Comparison of ENCODE assay signal across 22 cellular contexts in genomic region chr3:11534011-11534782, GRCh38.
DNase-seq lines count a peak whose midpoint lies in the region; ATAC-seq and TF ChIP-seq lines count a peak whose summit lies in the region.
"Had no signal": no experiment of that assay in that cellular context is flagged by ENCODE, and none has a peak within 500 bp of the region (broad histone marks: within the 10 kb centered on the region; RNA-seq: fewer than 3 reads in every experiment).

No MANE protein-coding gene starts in this region.

- peaks cover 50% of the 10 kb centered on the region for H3K4me1 Mint-ChIP-seq in brain
- no peaks in the 10 kb centered on the region for H3K4me1 Mint-ChIP-seq in CD4-positive, alpha-beta T cell (ENCODE audit: low read depth)
- H3K4me1 Mint-ChIP-seq: activated B cell treated with CpG ODN at 0.5 μM for 24 hours; activated CD4-positive, alpha-beta memory T cell treated with anti-CD3 and anti-CD28 coated beads, Interleukin-2, amount 10 ng/mL, durations not matched to agents 7 days and 5 days had no signal

- H3K79me2 ChIP-seq in hepatocyte: no peaks in the 10 kb centered on the region

- H3K9ac ChIP-seq in mesenchymal stem cell (ENCODE audit: low read length) (peak overlapping the region; percentile 37), skeletal muscle tissue (ENCODE audit: low read depth in 1 of 3, low read length in 3 of 3) (peak overlapping the region; percentile 52 to 74 (median 55))
- H3K9ac ChIP-seq: neural progenitor cell had no signal

- no peaks in the 10 kb centered on the region for H3K9me2 ChIP-seq in hepatocyte (replicated peaks; ENCODE audit: insufficient read depth)

- H3K4me3 ChIP-seq in mesenchymal stem cell (ENCODE audit: insufficient read depth in 1 of 2, low read depth in 1 of 2, low read length in 2 of 2) (no peak overlapping the region), skeletal muscle tissue (ENCODE audit: low read length in 3 of 3) (peak overlapping the region; percentile 39 to 56 (median 51)), hepatocyte (no peak overlapping the region)
- H3K4me3 ChIP-seq: neural progenitor cell, upper lobe of left lung had no signal

- H2BK120ac ChIP-seq in mesenchymal stem cell (ENCODE audit: low read depth, low read length): peak overlapping the region; percentile 7

- H3K4me3 Mint-ChIP-seq in brain: no peak overlapping the region
- no peak overlapping the region for H3K4me3 Mint-ChIP-seq in CD4-positive, alpha-beta T cell
- H3K4me3 Mint-ChIP-seq: activated B cell treated with CpG ODN at 0.5 μM for 24 hours; activated CD4-positive, alpha-beta memory T cell treated with anti-CD3 and anti-CD28 coated beads, Interleukin-2, amount 10 ng/mL, durations not matched to agents 7 days and 5 days; activated T-cell treated with anti-CD3 and anti-CD28 coated beads, Interleukin-2, amount 50 U/mL, for 4 hours; neural progenitor cell; stimulated activated naive B cell treated with anti-CD40 and anti-IgM and Interleukin-4, amounts not matched to agents 10 μg/mL and 1 μg/mL and 100 μg/mL, for 72 hours; T-helper 1 cell treated with Interleukin-12 subunit alpha and Interleukin-12 subunit beta and Interleukin-4 antibody, amounts not matched to agents 30 μg/mL and 1 μg/mL, for 36 hours had no signal

- intact Hi-C loops in CD4-positive, alpha-beta T cell (cut with DNase I, micrococcal nuclease): no loop called here

- peaks cover 0 to 12% (median 0%) of the 10 kb centered on the region in 5 experiments for H3K9me3 Mint-ChIP-seq in brain
- H3K9me3 Mint-ChIP-seq in CD4-positive, alpha-beta T cell: no peaks in the 10 kb centered on the region
- H3K9me3 Mint-ChIP-seq: activated B cell treated with CpG ODN at 0.5 μM for 24 hours; activated CD4-positive, alpha-beta memory T cell treated with anti-CD3 and anti-CD28 coated beads, Interleukin-2, amount 10 ng/mL, durations not matched to agents 7 days and 5 days; activated T-cell treated with anti-CD3 and anti-CD28 coated beads, Interleukin-2, amount 50 U/mL, for 4 hours; stimulated activated naive B cell treated with anti-CD40 and anti-IgM and Interleukin-4, amounts not matched to agents 10 μg/mL and 1 μg/mL and 100 μg/mL, for 72 hours; T-helper 1 cell treated with Interleukin-12 subunit alpha and Interleukin-12 subunit beta and Interleukin-4 antibody, amounts not matched to agents 30 μg/mL and 1 μg/mL, for 36 hours had no signal

- H3K36me3 ChIP-seq in mesenchymal stem cell (ENCODE audit: control insufficient read depth in 1 of 2, insufficient read depth in 2 of 2, low read depth in 1 of 2, low read length in 2 of 2) (peaks cover 0 to 11% of the 10 kb centered on the region in 2 experiments), skeletal muscle tissue (ENCODE audit: control insufficient read depth in 3 of 3, insufficient read depth in 3 of 3, low read length in 3 of 3) (no peaks in the 10 kb centered on the region), hepatocyte (replicated peaks; ENCODE audit: insufficient read depth, low read depth) (no peaks in the 10 kb centered on the region)
- H3K36me3 ChIP-seq: neural progenitor cell, upper lobe of left lung had no signal

- POLR2A ChIA-PET in CD4-positive, alpha-beta T cell (lab: Charles Lee): no interaction called here
- POLR2A ChIA-PET in GM10248 (lab: Yijun Ruan, JAX): no interaction called here

- H3K4me2 ChIP-seq in mesenchymal stem cell (ENCODE audit: low read length, poor library complexity, severe bottlenecking) (no peak overlapping the region), hepatocyte (no peak overlapping the region)
- H3K4me2 ChIP-seq: neural progenitor cell had no signal

- H3K18ac ChIP-seq in mesenchymal stem cell (ENCODE audit: low read depth in 1 of 2, low read length in 2 of 2): peak overlapping the region; percentile 35 to 40

- peaks cover 13% of the 10 kb centered on the region for H3K79me1 ChIP-seq in mesenchymal stem cell (replicated peaks; ENCODE audit: low read length, poor library complexity, severe bottlenecking)

- H2BK15ac ChIP-seq in mesenchymal stem cell (ENCODE audit: low read depth, poor library complexity, severe bottlenecking): no peak overlapping the region

- H4K20me1 ChIP-seq in hepatocyte (ENCODE audit: insufficient read depth, poor library complexity, severe bottlenecking): no peaks in the 10 kb centered on the region

- peak overlapping the region in 1 of 2 experiments; percentile 69 for H3K14ac ChIP-seq in mesenchymal stem cell (ENCODE audit: low read length in 2 of 2)

- H3K9me3 ChIP-seq in mesenchymal stem cell (ENCODE audit: control insufficient read depth, low read length) (no peaks in the 10 kb centered on the region), skeletal muscle tissue (ENCODE audit: control insufficient read depth in 3 of 3, low read length in 3 of 3) (no peaks in the 10 kb centered on the region), hepatocyte (ENCODE audit: low read depth) (no peaks in the 10 kb centered on the region)
- H3K9me3 ChIP-seq in CD4-positive, alpha-beta T cell (ENCODE audit: control insufficient read depth, low read length): no peaks in the 10 kb centered on the region
- H3K9me3 ChIP-seq: upper lobe of left lung had no signal

- peak; percentile 53 for DNase-seq in NCI-H69 (lab: John Stamatoyannopoulos, UW)
- no peak for DNase-seq in mesenchymal stem cell
- no peak for DNase-seq in CD4-positive, alpha-beta T cell
- no peak for DNase-seq in hepatocyte (ENCODE audit: low spot score)
- DNase-seq in foreskin keratinocyte: no peak
- no peak for DNase-seq in GM10248 (ENCODE audit: extremely low spot score)
- DNase-seq: activated B cell treated with CpG ODN at 0.5 μM for 24 hours; activated CD4-positive, alpha-beta memory T cell treated with anti-CD3 and anti-CD28 coated beads, Interleukin-2, amount 10 ng/mL, durations not matched to agents 7 days and 5 days; activated naive CD4-positive, alpha-beta T cell treated with anti-CD3 and anti-CD28 coated beads, Interleukin-2, amount 50 U/mL, for 16 hours; activated T-cell treated with anti-CD3 and anti-CD28 coated beads, Interleukin-2, amount 50 U/mL, for 4 hours; COR-L47; cortex of kidney; Kasumi-1; NCI-H1092 treated with DMSO at 0.1 percent for 48 hours; NCI-H2107; NCI-H510A; stimulated activated naive B cell treated with anti-CD40 and anti-IgM and Interleukin-4, amounts not matched to agents 10 μg/mL and 1 μg/mL and 100 μg/mL, for 72 hours had no signal

- H2AFZ ChIP-seq in mesenchymal stem cell (ENCODE audit: low read depth, low read length) (no peak overlapping the region), hepatocyte (no peak overlapping the region)
- H2AFZ ChIP-seq: neural progenitor cell had no signal

- no peak overlapping the region for H2BK5ac ChIP-seq in mesenchymal stem cell (ENCODE audit: low read depth, low read length, poor library complexity, severe bottlenecking)

- 97% methylated on average over 19 of the region's 20 CpGs for WGBS in mesenchymal stem cell
- 94% methylated on average over 20 of the region's 20 CpGs for WGBS in hepatocyte (ENCODE audit: low lambda C conversion rate, missing lambda C conversion rate)

- no peak overlapping the region for H3K27ac ChIP-seq in mesenchymal stem cell (ENCODE audit: low read length, poor library complexity, severe bottlenecking)
- H3K27ac ChIP-seq in skeletal muscle tissue (ENCODE audit: low read depth, low read length): peak overlapping the region; percentile 39
- no peak overlapping the region for H3K27ac ChIP-seq in CD4-positive, alpha-beta T cell (ENCODE audit: low read depth, low read length)
- no peak overlapping the region for H3K27ac ChIP-seq in hepatocyte
- no peak overlapping the region for H3K27ac ChIP-seq in foreskin keratinocyte
- H3K27ac ChIP-seq: neural progenitor cell, upper lobe of left lung had no signal

- H3K23ac ChIP-seq in mesenchymal stem cell (ENCODE audit: low read length in 2 of 2): no peak overlapping the region

- CTCF ChIA-PET in CD4-positive, alpha-beta T cell (lab: Charles Lee): no interaction called here
- CTCF ChIA-PET in GM10248 (lab: Yijun Ruan, JAX): no interaction called here

- peak overlapping the region in 4 of 5 experiments; percentile 48 to 84 (median 62) for H3K27ac Mint-ChIP-seq in brain
- H3K27ac Mint-ChIP-seq in CD4-positive, alpha-beta T cell: no peak overlapping the region
- H3K27ac Mint-ChIP-seq: activated B cell treated with CpG ODN at 0.5 μM for 24 hours; activated CD4-positive, alpha-beta memory T cell treated with anti-CD3 and anti-CD28 coated beads, Interleukin-2, amount 10 ng/mL, durations not matched to agents 7 days and 5 days; stimulated activated naive B cell treated with anti-CD40 and anti-IgM and Interleukin-4, amounts not matched to agents 10 μg/mL and 1 μg/mL and 100 μg/mL, for 72 hours; T-helper 1 cell treated with Interleukin-12 subunit alpha and Interleukin-12 subunit beta and Interleukin-4 antibody, amounts not matched to agents 30 μg/mL and 1 μg/mL, for 36 hours had no signal

- peak overlapping the region in 1 of 2 experiments; percentile 38 for H2BK12ac ChIP-seq in mesenchymal stem cell (ENCODE audit: low read length in 2 of 2)

- H3K27me3 ChIP-seq in mesenchymal stem cell (ENCODE audit: control insufficient read depth in 1 of 2, insufficient read depth in 1 of 2, low read length in 2 of 2): no peaks in the 10 kb centered on the region
- H3K27me3 ChIP-seq in skeletal muscle tissue (ENCODE audit: control insufficient read depth in 3 of 3, insufficient read depth in 3 of 3, low read length in 3 of 3): no peaks in the 10 kb centered on the region
- no peaks in the 10 kb centered on the region for H3K27me3 ChIP-seq in CD4-positive, alpha-beta T cell (ENCODE audit: control insufficient read depth, insufficient read depth, low read length)
- H3K27me3 ChIP-seq in hepatocyte: no peaks in the 10 kb centered on the region
- H3K27me3 ChIP-seq in foreskin keratinocyte: no peaks in the 10 kb centered on the region
- H3K27me3 ChIP-seq: neural progenitor cell, upper lobe of left lung had no signal

- peaks cover 40% of the 10 kb centered on the region for H3K4me1 ChIP-seq in mesenchymal stem cell (ENCODE audit: control insufficient read depth, insufficient read depth, low read depth, low read length)
- peaks cover 13 to 18% (median 16%) of the 10 kb centered on the region in 3 donors for H3K4me1 ChIP-seq in skeletal muscle tissue (ENCODE audit: control insufficient read depth in 3 of 3, insufficient read depth in 3 of 3, low read length in 3 of 3)
- peaks cover 19% of the 10 kb centered on the region for H3K4me1 ChIP-seq in hepatocyte (ENCODE audit: insufficient read depth)
- H3K4me1 ChIP-seq in foreskin keratinocyte: peaks cover 11% of the 10 kb centered on the region
- H3K4me1 ChIP-seq: upper lobe of left lung had no signal

- H4K8ac ChIP-seq in mesenchymal stem cell (ENCODE audit: low read length): no peak overlapping the region

- peak overlapping the region; percentile 16 for H2AK5ac ChIP-seq in mesenchymal stem cell (ENCODE audit: low read length, severe bottlenecking)

- H3K36me3 Mint-ChIP-seq in brain: peaks cover 15% of the 10 kb centered on the region
- H3K36me3 Mint-ChIP-seq in CD4-positive, alpha-beta T cell (ENCODE audit: low read depth): no peaks in the 10 kb centered on the region

- no peak for TF ChIP-seq CTCF in brain (conservative IDR thresholded peaks at IDR 0.05)
- no peak for TF ChIP-seq CTCF in CD4-positive, alpha-beta T cell (IDR thresholded peaks at IDR 0.05)
- TF ChIP-seq CTCF in hepatocyte (IDR thresholded peaks at IDR 0.05; ENCODE audit: poor library complexity): no peak
- no peak for TF ChIP-seq CTCF in foreskin keratinocyte (conservative IDR thresholded peaks at IDR 0.05)
- TF ChIP-seq CTCF in GM10248 (IDR thresholded peaks at IDR 0.05; ENCODE audit: control extremely low read depth, extremely low read depth, low read depth, missing control alignments): no peak

- no peak overlapping the region for H3K4ac ChIP-seq in mesenchymal stem cell (ENCODE audit: low read depth in 1 of 2, low read length in 2 of 2)

- H3K27me3 Mint-ChIP-seq in brain: peaks cover 3% of the 10 kb centered on the region
- no peaks in the 10 kb centered on the region for H3K27me3 Mint-ChIP-seq in CD4-positive, alpha-beta T cell
- H3K27me3 Mint-ChIP-seq: activated B cell treated with CpG ODN at 0.5 μM for 24 hours; activated CD4-positive, alpha-beta memory T cell treated with anti-CD3 and anti-CD28 coated beads, Interleukin-2, amount 10 ng/mL, durations not matched to agents 7 days and 5 days; stimulated activated naive B cell treated with anti-CD40 and anti-IgM and Interleukin-4, amounts not matched to agents 10 μg/mL and 1 μg/mL and 100 μg/mL, for 72 hours had no signal

- no peak for ATAC-seq in CD4-positive, alpha-beta T cell (ENCODE audit: poor library complexity)
- ATAC-seq in foreskin keratinocyte: no peak
- ATAC-seq: activated T-cell treated with anti-CD3 and anti-CD28 coated beads, Interleukin-2, amount 50 U/mL, for 4 hours; stimulated activated naive B cell treated with anti-CD40 and anti-IgM and Interleukin-4, amounts not matched to agents 10 μg/mL and 1 μg/mL and 100 μg/mL, for 72 hours had no signal

- peak overlapping the region; percentile 47 for H4K91ac ChIP-seq in mesenchymal stem cell (ENCODE audit: low read length)

Comparison
In these comparisons a context has a peak if more than half of its experiments do, and no peak if none do; other contexts are left out.
1. H3K4me3 ChIP-seq: peak in skeletal muscle tissue (3 of 3); none in mesenchymal stem cell (0 of 2) and hepatocyte (single experiment).